Comparison of ENCODE assay signal across 8 cellular contexts in genomic region chr7:106216517-106217088, GRCh38.
DNase-seq lines count a peak whose midpoint lies in the region; ATAC-seq and TF ChIP-seq lines count a peak whose summit lies in the region.

No MANE protein-coding gene starts in this region.

- H3K36me3 ChIP-seq in duodenal mucosa (ENCODE audit: control insufficient read depth in 1 of 2, insufficient read depth in 2 of 2, low read length in 2 of 2), result no peaks in the 10 kb centered on the region
- no peaks in the 10 kb centered on the region for H3K36me3 ChIP-seq in mucosa of rectum (ENCODE audit: control insufficient read depth in 2 of 2, insufficient read depth in 2 of 2, low read length in 2 of 2)

- no peak for ATAC-seq in GM21381 (IDR thresholded peaks at IDR 0.05; ENCODE audit: unreplicated experiment)

- no peaks in the 10 kb centered on the region for H3K27me3 ChIP-seq in AG04450 (ENCODE audit: control insufficient read depth, insufficient read depth, low read length)
- H3K27me3 ChIP-seq in duodenal mucosa (ENCODE audit: control insufficient read depth in 1 of 2, insufficient read depth in 2 of 2, low read length in 2 of 2), result no peaks in the 10 kb centered on the region
- H3K27me3 ChIP-seq in mucosa of rectum (ENCODE audit: control insufficient read depth in 2 of 2, insufficient read depth in 2 of 2, low read length in 2 of 2), result no peaks in the 10 kb centered on the region

- CTCF ChIA-PET in AG04450 (lab: Charles Lee), result interaction anchor here (1.3 kb wide), 2 partner anchors 246 to 248 kb away, joined by 4 read pairs; no protein-coding TSS in a partner anchor
- CTCF ChIA-PET in HEK293T (lab: Yijun Ruan, JAX), result interaction anchor here (1.3 kb wide), 1 partner anchor 40 kb away, joined by 3 read pairs; no protein-coding TSS in a partner anchor

- H3K4me3 ChIP-seq in AG04450 (ENCODE audit: low read depth, low read length) (peak overlapping the region; percentile 40), duodenal mucosa (ENCODE audit: low read depth in 1 of 2, low read length in 2 of 2) (peak overlapping the region; percentile 28 to 31), mucosa of rectum (ENCODE audit: low read length in 2 of 2) (peak overlapping the region; percentile 13 to 32)

- peaks cover 11 to 12% of the 10 kb centered on the region in 2 donors for H3K4me1 ChIP-seq in duodenal mucosa (ENCODE audit: control insufficient read depth in 1 of 2, insufficient read depth in 2 of 2, low read length in 2 of 2)
- peaks cover 3 to 8% of the 10 kb centered on the region in 2 donors for H3K4me1 ChIP-seq in mucosa of rectum (ENCODE audit: control insufficient read depth in 2 of 2, insufficient read depth in 2 of 2, low read length in 2 of 2)

- DNase-seq in AG04450 (ENCODE audit: low read depth, low spot score), result peak; percentile 82
- DNase-seq in MV-4-11 (lab: John Stamatoyannopoulos, UW), result peak; percentile 3
- no peak for DNase-seq in COR-L47 (lab: John Stamatoyannopoulos, UW)
- DNase-seq in HEK293T (ENCODE audit: extremely low spot score), result no peak
- no peak for DNase-seq in activated effector memory CD4-positive, alpha-beta T cell treated with anti-CD3 and anti-CD28 coated beads, Interleukin-2, amount 50 U/mL, for 16 hours

- H3K9me3 ChIP-seq in AG04450 (ENCODE audit: control insufficient read depth, insufficient read depth, low read length) (no peaks in the 10 kb centered on the region), duodenal mucosa (ENCODE audit: control insufficient read depth in 1 of 2, low read length in 2 of 2) (no peaks in the 10 kb centered on the region), mucosa of rectum (ENCODE audit: control insufficient read depth in 2 of 2, low read length in 2 of 2) (no peaks in the 10 kb centered on the region)

- POLR2A ChIA-PET in AG04450 (lab: Yijun Ruan, JAX), result interaction anchor here (0.7 to 1.2 kb wide), 2 partner anchors 68 to 549 kb away, joined by 3 to 4 read pairs; partner anchors contain the start of gene NAMPT
- POLR2A ChIA-PET in HEK293T (lab: Yijun Ruan, JAX), result no interaction called here

- H3K9ac ChIP-seq in duodenal mucosa (ENCODE audit: low read depth in 1 of 2, low read length in 2 of 2) (no peak overlapping the region), mucosa of rectum (ENCODE audit: low read depth in 1 of 2, low read length in 2 of 2) (peak overlapping the region in 1 of 2 donors; percentile 24)

- H3K27ac ChIP-seq in AG04450 (ENCODE audit: low read depth, low read length) (peak overlapping the region; percentile 66), duodenal mucosa (ENCODE audit: low read depth, low read length) (no peak overlapping the region), mucosa of rectum (ENCODE audit: low read depth in 2 of 2, low read length in 2 of 2) (peak overlapping the region; percentile 56 to 67)

- no peak for TF ChIP-seq CTCF in AG04450 (IDR thresholded peaks at IDR 0.05; ENCODE audit: low read depth, low read length)

TF ChIP-seq in HEK293T, 16 proteins besides CTCF, POLR2A, EP300 and RAD21:
- TF ChIP-seq ARNT (IDR thresholded peaks at IDR 0.05), result no peak
- TF ChIP-seq SP1 (IDR thresholded peaks at IDR 0.05), result no peak
- no peak for TF ChIP-seq FOXA1 (IDR thresholded peaks at IDR 0.05)
- TF ChIP-seq ELF4 (IDR thresholded peaks at IDR 0.05), result no peak
TF ChIP-seq in HEK293T: peak in this region for 0.

Comparison
In these comparisons a context has a peak if more than half of its experiments do, and no peak if none do; other contexts are left out.
1. DNase-seq: peak in AG04450 (single experiment) and MV-4-11 (single experiment); none in COR-L47 (single experiment), HEK293T (single experiment) and activated effector memory CD4-positive, alpha-beta T cell treated with anti-CD3 and anti-CD28 coated beads, Interleukin-2, amount 50 U/mL, for 16 hours (single experiment).
2. Peak in every context shown above with its lines, with median percentiles within 50 percentile points of each other: H3K4me3 ChIP-seq.